9 cellular contexts compared by ENCODE assay signal in the genomic region with DNA sequence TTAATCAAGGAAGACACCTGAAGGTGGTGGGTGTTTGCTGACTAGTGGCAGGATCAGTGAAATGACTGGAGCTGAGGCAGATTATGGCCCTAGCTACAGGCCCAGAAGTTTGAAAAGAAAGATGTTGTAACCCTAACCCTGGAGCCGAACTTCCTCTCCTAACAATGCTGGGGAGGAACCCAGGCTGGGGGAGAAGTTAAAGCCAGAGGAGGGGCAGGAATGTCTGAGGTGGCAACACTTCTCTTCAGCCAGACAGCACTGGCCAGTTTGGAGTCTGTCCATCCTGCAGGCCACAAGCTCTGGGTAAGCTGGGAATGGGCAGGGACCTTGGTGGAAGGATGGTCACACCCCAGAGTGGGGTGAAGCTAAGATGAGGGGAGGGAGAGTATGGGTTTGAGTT. TPM values are rescaled to one million over a fixed set of nuclear protein-coding genes. Genes with fewer than 3 reads are reported as not detected.
DNase-seq lines count a peak whose midpoint lies in the region; ATAC-seq lines count a peak whose summit lies in the region.
"Had no signal": no experiment of that assay in that cellular context is flagged by ENCODE, and none has a peak within 500 bp of the region (broad histone marks: within the 10 kb centered on the region; RNA-seq: fewer than 3 reads in every experiment).

A gene (plus strand): TSS at position 265 of the 400 bp plus-strand sequence. CDS start 1,023 bp downstream, outside the sequence.

- no peak for DNase-seq in activated CD8-positive, alpha-beta memory T cell treated with anti-CD3 and anti-CD28 coated beads, Interleukin-2, amount 50 U/mL, for 48 hours
- DNase-seq in left ventricle myocardium superior (no peak), substantia nigra (lab: John Stamatoyannopoulos, UW) (peak in 11 of 49 donors; percentile 5 to 21 (median 12))
- DNase-seq: NCI-H2029 treated with DMSO at 0.1 percent for 48 hours had no signal

- H3K27ac ChIP-seq in substantia nigra (ENCODE audit: low read depth, low read length, poor library complexity, severe bottlenecking) = peak within 1 kb of the TSS; percentile 43

- ATAC-seq in left ventricle myocardium superior (peak; percentile 53), HG02571 (IDR thresholded peaks at IDR 0.05; ENCODE audit: unreplicated experiment) (no peak), GM21447 (IDR thresholded peaks at IDR 0.05; ENCODE audit: unreplicated experiment) (no peak), HG02678 (IDR thresholded peaks at IDR 0.05; ENCODE audit: unreplicated experiment) (no peak)

- POLR2A ChIA-PET in activated CD8-positive, alpha-beta memory T cell treated with anti-CD3 and anti-CD28 coated beads for 36 hours (lab: Charles Lee) = interaction anchor here (1.1 to 3.2 kb wide), 2 partner anchors 11 to 27 kb away, joined by 3 to 18 read pairs; a partner anchor contains a TSS

- intact Hi-C loops in T-helper 2 cell treated with Interferon-gamma antibody and Interleukin-4, amounts not matched to agents 100 ng/mL and 5 ng/mL, for 36 hours (cut with micrococcal nuclease) = no loop called here
- intact Hi-C loops in left ventricle myocardium superior (cut with micrococcal nuclease) = no loop called here

- CTCF ChIA-PET in activated CD8-positive, alpha-beta memory T cell treated with anti-CD3 and anti-CD28 coated beads for 36 hours (lab: Charles Lee) = interaction anchor here (0.9 to 12.2 kb wide), 8 partner anchors 8 to 771 kb away, joined by 3 to 300 read pairs (median 9); a partner anchor contains a TSS

RNA-seq across cellular contexts. Expression of the gene that starts here (rescaled TPM):
- 10 to 100 TPM; 16.3 to 19.2 TPM for total RNA-seq in activated CD8-positive, alpha-beta memory T cell treated with anti-CD3 and anti-CD28 coated beads for 36 hours
- 29.8 and 33.1 TPM in 2 replicates for total RNA-seq in T-helper 2 cell treated with Interferon-gamma antibody and Interleukin-4, amounts not matched to agents 100 ng/mL and 5 ng/mL, for 36 hours
- 6.9 TPM for total RNA-seq in left ventricle myocardium superior
